ENCODE assay signal across 17 cellular contexts in the genomic region with DNA sequence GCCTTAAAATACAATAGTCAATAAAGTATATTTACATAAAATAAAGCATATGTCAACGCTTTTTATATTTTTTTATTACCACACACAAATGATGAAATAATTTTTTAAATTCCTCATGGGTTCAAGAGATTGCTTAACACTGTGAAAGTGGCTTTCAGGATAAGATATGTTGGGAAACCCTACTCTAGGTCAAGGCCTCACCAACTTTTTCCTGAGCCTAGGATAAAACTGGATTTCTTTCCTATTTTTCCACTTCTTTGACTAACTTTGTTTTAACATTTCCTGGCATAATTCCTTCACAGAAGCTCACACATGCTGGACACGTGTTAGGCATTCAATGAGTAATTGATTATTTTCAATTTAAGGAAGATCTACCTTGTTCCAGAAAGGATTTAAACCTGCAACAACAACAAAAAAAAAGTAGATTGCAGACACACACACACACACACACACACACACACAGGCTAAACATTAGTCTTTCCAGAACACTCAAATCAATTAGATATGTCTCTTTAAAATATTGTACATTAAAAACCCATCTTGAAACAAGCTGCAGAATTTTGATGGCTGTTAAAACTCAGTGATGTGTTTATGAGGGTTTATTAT. TPM values are rescaled to one million over a fixed set of nuclear protein-coding genes. Genes with fewer than 3 reads are reported as not detected.
"Had no signal": no experiment of that assay in that cellular context is flagged by ENCODE, and none has a peak within 500 bp of the region (broad histone marks: within the 10 kb centered on the region; RNA-seq: fewer than 3 reads in every experiment).

No MANE protein-coding gene starts in this region.

- H3K36me3 Mint-ChIP-seq: activated naive CD8-positive, alpha-beta T cell treated with anti-CD3 and anti-CD28 coated beads for 36 hours; stimulated activated memory B cell treated with anti-CD40 and anti-IgM and Interleukin-4, amounts not matched to agents 10 μg/mL and 1 μg/mL and 100 μg/mL, for 72 hours had no signal

- H3K9me3 Mint-ChIP-seq: activated CD4-positive, alpha-beta T cell treated with anti-CD3 and anti-CD28 coated beads, Interleukin-2, amount 10 ng/mL, durations not matched to agents 7 days and 5 days; activated naive CD8-positive, alpha-beta T cell treated with anti-CD3 and anti-CD28 coated beads for 36 hours; nephron; stimulated activated memory B cell treated with anti-CD40 and anti-IgM and Interleukin-4, amounts not matched to agents 10 μg/mL and 1 μg/mL and 100 μg/mL, for 72 hours had no signal

- H3K27me3 ChIP-seq: tibial nerve, uterus had no signal

- H3K36me3 ChIP-seq: tibial nerve, uterus had no signal

- H3K27ac Mint-ChIP-seq: activated CD4-positive, alpha-beta T cell treated with anti-CD3 and anti-CD28 coated beads, Interleukin-2, amount 10 ng/mL, durations not matched to agents 7 days and 5 days; activated naive CD8-positive, alpha-beta T cell treated with anti-CD3 and anti-CD28 coated beads for 36 hours; nephron; stimulated activated memory B cell treated with anti-CD40 and anti-IgM and Interleukin-4, amounts not matched to agents 10 μg/mL and 1 μg/mL and 100 μg/mL, for 72 hours had no signal

- H3K27me3 Mint-ChIP-seq: activated naive CD8-positive, alpha-beta T cell treated with anti-CD3 and anti-CD28 coated beads for 36 hours; stimulated activated memory B cell treated with anti-CD40 and anti-IgM and Interleukin-4, amounts not matched to agents 10 μg/mL and 1 μg/mL and 100 μg/mL, for 72 hours had no signal

- H3K4me1 Mint-ChIP-seq: activated CD4-positive, alpha-beta T cell treated with anti-CD3 and anti-CD28 coated beads, Interleukin-2, amount 10 ng/mL, durations not matched to agents 7 days and 5 days; nephron; stimulated activated memory B cell treated with anti-CD40 and anti-IgM and Interleukin-4, amounts not matched to agents 10 μg/mL and 1 μg/mL and 100 μg/mL, for 72 hours had no signal

- H3K4me3 Mint-ChIP-seq: activated CD4-positive, alpha-beta T cell treated with anti-CD3 and anti-CD28 coated beads, Interleukin-2, amount 10 ng/mL, durations not matched to agents 7 days and 5 days; activated naive CD8-positive, alpha-beta T cell treated with anti-CD3 and anti-CD28 coated beads for 36 hours; nephron; stimulated activated memory B cell treated with anti-CD40 and anti-IgM and Interleukin-4, amounts not matched to agents 10 μg/mL and 1 μg/mL and 100 μg/mL, for 72 hours had no signal

- H3K9me3 ChIP-seq: tibial nerve, uterus had no signal

- H3K27ac ChIP-seq: tibial nerve, uterus had no signal

- H3K4me3 ChIP-seq: tibial nerve, uterus had no signal

- DNase-seq: activated CD4-positive, alpha-beta T cell treated with anti-CD3 and anti-CD28 coated beads, Interleukin-2, amount 10 ng/mL, durations not matched to agents 7 days and 5 days; activated CD4-positive, CD25-positive, alpha-beta regulatory T cell; activated CD8-positive, alpha-beta memory T cell treated with anti-CD3 and anti-CD28 coated beads, Interleukin-2, amount 50 U/mL, for 48 hours; activated naive CD8-positive, alpha-beta T cell treated with anti-CD3 and anti-CD28 coated beads for 36 hours; anterior cingulate cortex; dermis blood vessel endothelial cell; foreskin melanocyte; head of caudate nucleus; kidney glomerular epithelial cell; uterus had no signal

- H3K4me1 ChIP-seq: tibial nerve, uterus had no signal

- ATAC-seq: stimulated activated memory B cell treated with anti-CD40 and anti-IgM and Interleukin-4, amounts not matched to agents 10 μg/mL and 1 μg/mL and 100 μg/mL, for 72 hours had no signal

RNA-seq across cellular contexts. Expression of a gene that starts 9.1 kb away (rescaled TPM):
- total RNA-seq: activated CD4-positive, alpha-beta T cell treated with anti-CD3 and anti-CD28 coated beads, Interleukin-2, amount 10 ng/mL, durations not matched to agents 7 days and 5 days; activated naive CD8-positive, alpha-beta T cell treated with anti-CD3 and anti-CD28 coated beads for 36 hours; chondrocyte; dermis blood vessel endothelial cell; epithelial cell of proximal tubule; osteocyte; T-helper 2 cell treated with Interferon-gamma antibody and Interleukin-4, amounts not matched to agents 100 ng/mL and 5 ng/mL, for 36 hours had no signal
